11 cellular contexts compared by ENCODE assay signal in genomic region chr17:76076765-76077581, GRCh38. TPM values are rescaled to one million over a fixed set of nuclear protein-coding genes. Genes with fewer than 3 reads are reported as not detected.
DNase-seq lines count a peak whose midpoint lies in the region.
"Had no signal": no experiment of that assay in that cellular context is flagged by ENCODE, and none has a peak within 500 bp of the region (broad histone marks: within the 10 kb centered on the region; RNA-seq: fewer than 3 reads in every experiment).

No MANE protein-coding gene starts in this region.

- peak overlapping the region in 3 of 6 donors; percentile 22 to 79 (median 31) for H3K27ac Mint-ChIP-seq in immature natural killer cell

- H3K27me3 Mint-ChIP-seq in immature natural killer cell (ENCODE audit: low read depth in 3 of 3), result peaks cover 22 to 45% (median 26%) of the 10 kb centered on the region in 3 donors

- H3K4me3 Mint-ChIP-seq in immature natural killer cell, result peak overlapping the region in 4 of 5 donors; percentile 58 to 72 (median 69)

- no peaks in the 10 kb centered on the region for H3K36me3 Mint-ChIP-seq in immature natural killer cell

- DNase-seq in stimulated activated naive CD4-positive, alpha-beta T cell (lab: John Stamatoyannopoulos, UW), result peak; percentile 33 to 78 (median 62)
- no peak for DNase-seq in stimulated activated naive CD4-positive, alpha-beta T cell treated with Interleukin-2 at 50 U/mL for 16 hours (lab: John Stamatoyannopoulos, UW)
- DNase-seq in activated T-helper 9 cell treated with anti-CD3 and anti-CD28 coated beads, Interleukin-2, amount 50 U/mL, for 16 hours (ENCODE audit: low read depth), result peak; percentile 13
- DNase-seq in immature natural killer cell, result peak; percentile 31 to 49 (median 45)
- no peak for DNase-seq in AG08395 (ENCODE audit: low spot score)
- DNase-seq in NCI-H146 (lab: John Stamatoyannopoulos, UW), result no peak
- no peak for DNase-seq in NCI-H2171 treated with DMSO at 0.1 percent for 48 hours (lab: John Stamatoyannopoulos, UW)
- DNase-seq in mucosa of gallbladder (ENCODE audit: low spot score), result no peak
- DNase-seq: left cardiac atrium had no signal

- peaks cover 20 to 24% of the 10 kb centered on the region in 2 donors for H3K4me1 Mint-ChIP-seq in immature natural killer cell

- no peaks in the 10 kb centered on the region for H3K9me3 Mint-ChIP-seq in immature natural killer cell

RNA-seq across cellular contexts. Expression of gene ZACN, which starts 2.0 kb away (rescaled TPM):
- polyA plus RNA-seq in immature natural killer cell, result under 1 TPM in 2 of 3 donors, not detected in 1; 0.59 to 0.60 TPM
- total RNA-seq in mucosa of gallbladder, result not detected
- total RNA-seq: breast epithelium, left cardiac atrium had no signal

RNA-seq across cellular contexts. Expression of gene GALR2, which starts 2.4 kb away (rescaled TPM):
- under 1 TPM in 1 of 3 donors, not detected in 2; 0.18 TPM for polyA plus RNA-seq in immature natural killer cell
- total RNA-seq in mucosa of gallbladder, result 0.20 TPM
- total RNA-seq: breast epithelium, left cardiac atrium had no signal
- polyA plus RNA-seq: BJ had no signal

RNA-seq across cellular contexts. Expression of gene SRP68, which starts 4.7 kb away (rescaled TPM):
- polyA plus RNA-seq in immature natural killer cell, result 10 to 100 TPM; 30.1 to 62.6 (median 61.0) TPM
- 69.8 TPM for total RNA-seq in mucosa of gallbladder

RNA-seq across cellular contexts. Expression of gene EXOC7, which starts 26.6 kb away (rescaled TPM):
- polyA plus RNA-seq in immature natural killer cell, result 10 to 100 TPM; 37.2 to 78.9 (median 56.9) TPM
- 163 TPM for total RNA-seq in mucosa of gallbladder

RNA-seq across cellular contexts. Expression of gene EVPL, which starts 49.9 kb away (rescaled TPM):
- polyA plus RNA-seq in immature natural killer cell, result not detected
- 14.9 TPM for total RNA-seq in mucosa of gallbladder
- polyA plus RNA-seq: BJ had no signal

Comparison
In these comparisons a context has a peak if more than half of its experiments do, and no peak if none do; other contexts are left out.
1. DNase-seq: peak in stimulated activated naive CD4-positive, alpha-beta T cell (6 of 6), activated T-helper 9 cell treated with anti-CD3 and anti-CD28 coated beads, Interleukin-2, amount 50 U/mL, for 16 hours (single experiment) and immature natural killer cell (3 of 3); none in stimulated activated naive CD4-positive, alpha-beta T cell treated with Interleukin-2 at 50 U/mL for 16 hours (single experiment), AG08395 (single experiment), NCI-H146 (single experiment), NCI-H2171 treated with DMSO at 0.1 percent for 48 hours (single experiment) and mucosa of gallbladder (single experiment).